ENCODE assay signal across 17 cellular contexts in the genomic region with DNA sequence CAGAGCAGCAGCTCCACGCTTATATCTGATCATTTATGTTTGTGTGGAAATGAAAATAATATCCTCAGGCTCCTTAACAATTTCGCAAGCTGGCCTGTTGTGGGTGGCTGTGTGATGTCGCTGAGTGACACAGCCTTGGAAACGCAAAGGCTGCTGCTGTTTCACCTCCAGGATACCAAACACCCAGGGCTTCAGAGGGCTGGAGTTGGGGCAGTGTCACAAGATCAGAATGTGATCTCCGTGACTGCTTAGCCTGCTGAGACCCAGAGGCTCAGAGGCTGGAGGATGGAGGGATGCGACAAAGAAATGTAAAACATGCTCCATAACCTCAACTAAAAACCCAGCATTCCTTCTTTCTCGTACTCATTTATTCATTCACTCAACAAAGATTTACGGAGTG. TPM values are rescaled to one million over a fixed set of nuclear protein-coding genes. Genes with fewer than 3 reads are reported as not detected.
DNase-seq lines count a peak whose midpoint lies in the region; ATAC-seq and TF ChIP-seq lines count a peak whose summit lies in the region.
"Had no signal": no experiment of that assay in that cellular context is flagged by ENCODE, and none has a peak within 500 bp of the region (broad histone marks: within the 10 kb centered on the region; RNA-seq: fewer than 3 reads in every experiment).

No MANE protein-coding gene starts in this region.

- peak overlapping the region; percentile 60 for H2AFZ ChIP-seq in osteoblast (ENCODE audit: low read length)

- H3K4me3 ChIP-seq in osteoblast (ENCODE audit: insufficient read depth, low read length), result peak overlapping the region; percentile 28
- no peak overlapping the region for H3K4me3 ChIP-seq in effector memory CD4-positive, alpha-beta T cell (ENCODE audit: insufficient read depth, low read depth, low read length, poor library complexity, severe bottlenecking)
- H3K4me3 ChIP-seq: SJSA1 had no signal

- H3K27ac ChIP-seq in osteoblast (ENCODE audit: low read depth, low read length), result peak overlapping the region; percentile 66
- no peak overlapping the region for H3K27ac ChIP-seq in effector memory CD4-positive, alpha-beta T cell (ENCODE audit: insufficient read depth, low read length, poor library complexity, severe bottlenecking)
- H3K27ac ChIP-seq: SJSA1 had no signal

- no peaks in the 10 kb centered on the region for H3K27me3 ChIP-seq in osteoblast (ENCODE audit: insufficient read depth, low read length)
- no peaks in the 10 kb centered on the region for H3K27me3 ChIP-seq in effector memory CD4-positive, alpha-beta T cell (replicated peaks; ENCODE audit: control insufficient read depth, insufficient read depth, low read length, poor library complexity, severe bottlenecking)
- H3K27me3 ChIP-seq: SJSA1 had no signal

- ATAC-seq in HG02840 (IDR thresholded peaks at IDR 0.05; ENCODE audit: low FRiP score, unreplicated experiment), result no peak
- ATAC-seq in GM21390 (IDR thresholded peaks at IDR 0.05; ENCODE audit: unreplicated experiment), result no peak
- ATAC-seq: activated T-cell treated with anti-CD3 and anti-CD28 coated beads, Interleukin-2, amount 50 U/mL, for 4 hours had no signal

- H3K4me2 ChIP-seq in osteoblast (ENCODE audit: insufficient read depth, low read length), result peak overlapping the region; percentile 63

- no peaks in the 10 kb centered on the region for H3K36me3 ChIP-seq in osteoblast (ENCODE audit: insufficient read depth, low read length)
- H3K36me3 ChIP-seq in effector memory CD4-positive, alpha-beta T cell (ENCODE audit: control insufficient read depth, insufficient read depth, low read length), result no peaks in the 10 kb centered on the region
- H3K36me3 ChIP-seq: SJSA1 had no signal

- no peaks in the 10 kb centered on the region for H3K9me3 ChIP-seq in osteoblast (ENCODE audit: low read depth, low read length)
- H3K9me3 ChIP-seq in effector memory CD4-positive, alpha-beta T cell (ENCODE audit: control insufficient read depth, low read length), result no peaks in the 10 kb centered on the region
- H3K9me3 ChIP-seq: SJSA1 had no signal

- DNase-seq in EH (ENCODE audit: low read depth) (peak; percentile 95), SK-MEL-5 (ENCODE audit: low read depth, low spot score) (peak; percentile 24), fibroblast of gingiva (ENCODE audit: low read depth) (peak; percentile 75), osteoblast (ENCODE audit: insufficient read length, low spot score, missing footprints) (peak; percentile 69), NCI-H1436 treated with DMSO at 0.1 percent for 48 hours (lab: John Stamatoyannopoulos, UW) (no peak)
- no peak for DNase-seq in effector memory CD4-positive, alpha-beta T cell
- DNase-seq: activated CD4-positive, alpha-beta T cell treated with anti-CD3 and anti-CD28 coated beads, Interleukin-2, amount 50 U/mL, for 4 hours; activated naive CD8-positive, alpha-beta T cell treated with anti-CD3 and anti-CD28 coated beads for 36 hours; activated T-cell treated with anti-CD3 and anti-CD28 coated beads, Interleukin-2, amount 50 U/mL, for 4 hours; GF-D8; glutamatergic neuron; kidney; nucleus accumbens; stimulated activated naive CD4-positive, alpha-beta T cell treated with Interleukin-2 at 50 U/mL for 16 hours had no signal

- no peaks in the 10 kb centered on the region for H4K20me1 ChIP-seq in osteoblast (ENCODE audit: insufficient read depth, low read length)

- TF ChIP-seq CTCF in osteoblast (IDR thresholded peaks at IDR 0.05; ENCODE audit: extremely low read depth, low read depth, low read length), result no peak

- in situ Hi-C loops in SK-MEL-5 (cut with HindIII; ENCODE audit: low pct_unique_long_range_greater_than_20kb, low sequenced_read_pairs), result no loop called here

- H3K79me2 ChIP-seq in osteoblast (ENCODE audit: insufficient read depth, low read length), result no peaks in the 10 kb centered on the region

- peaks cover 20% of the 10 kb centered on the region for H3K4me1 ChIP-seq in osteoblast (ENCODE audit: insufficient read depth, low read length)
- no peaks in the 10 kb centered on the region for H3K4me1 ChIP-seq in effector memory CD4-positive, alpha-beta T cell (ENCODE audit: control insufficient read depth, insufficient read depth, low read length, poor library complexity, severe bottlenecking)

RNA-seq across cellular contexts. Expression of gene BMPER, which starts 37.2 kb away (rescaled TPM):
- total RNA-seq in SK-MEL-5 (2014; rRNA removed; shearing (Covaris generic)), result 0.05 TPM in 1 of 2 replicates, not detected in the other
- polyA plus RNA-seq in SK-MEL-5 (2015; cell fraction: cytosol; rRNA removed), result not detected in 2 replicates
- polyA plus RNA-seq in SK-MEL-5 (2015; cell fraction: nucleus; rRNA removed), result not detected in 2 replicates
- 9.7 and 11.2 TPM in 2 replicates for total RNA-seq in osteoblast
- total RNA-seq: activated naive CD8-positive, alpha-beta T cell treated with anti-CD3 and anti-CD28 coated beads for 36 hours had no signal

Comparison
In these comparisons a context has a peak if more than half of its experiments do, and no peak if none do; other contexts are left out.
1. DNase-seq: peak in EH (single experiment), SK-MEL-5 (single experiment), fibroblast of gingiva (single experiment) and osteoblast (single experiment); none in NCI-H1436 treated with DMSO at 0.1 percent for 48 hours (single experiment) and effector memory CD4-positive, alpha-beta T cell (0 of 3).
2. RNA of gene BMPER, which starts 37.2 kb away (total RNA-seq): 9.7 to 11.2 TPM in osteoblast; 0.05 TPM in SK-MEL-5; every median in the first group is over 10 times any median in the second.